12 cellular contexts compared by ENCODE assay signal in the genomic region with DNA sequence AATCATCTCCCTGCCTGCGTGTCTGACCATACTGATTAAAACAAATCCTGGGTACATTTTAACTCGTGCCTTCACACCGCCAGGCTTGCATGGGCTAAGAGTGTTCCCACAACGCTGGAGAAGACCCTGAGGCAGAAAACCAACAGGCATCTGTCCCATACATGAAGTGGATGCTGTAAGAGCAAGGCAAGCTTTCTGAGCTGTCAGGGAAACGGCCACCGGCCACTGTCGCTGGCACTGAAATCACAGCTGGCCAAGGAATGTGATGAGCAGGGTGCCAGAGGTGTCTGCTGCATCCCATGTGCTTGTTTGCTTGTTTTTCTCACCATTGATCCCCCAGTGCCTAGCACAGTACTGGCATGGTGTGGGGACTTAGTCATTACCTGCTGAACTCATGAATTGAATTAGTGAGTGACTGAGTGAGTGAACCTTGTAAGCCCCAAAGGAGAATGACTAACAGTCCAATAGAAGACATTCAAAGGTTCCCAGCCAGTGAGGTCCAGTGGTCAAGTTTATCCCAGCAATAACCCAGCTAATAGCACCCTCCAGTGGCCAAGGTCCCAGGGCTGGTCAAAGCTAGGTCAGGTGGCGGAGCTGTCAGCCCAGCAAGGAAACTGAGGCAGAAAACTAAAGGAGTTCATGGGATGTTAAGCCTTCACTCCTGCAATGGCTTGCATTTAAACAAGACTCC.
A peak's percentile ranks its signal among the peaks of the same experiment; 100 is the strongest.
DNase-seq lines count a peak whose midpoint lies in the region; ATAC-seq and TF ChIP-seq lines count a peak whose summit lies in the region.
"Had no signal": no experiment of that assay in that cellular context is flagged by ENCODE, and none has a peak within 500 bp of the region (broad histone marks: within the 10 kb centered on the region; RNA-seq: fewer than 3 reads in every experiment).

No MANE protein-coding gene starts in this region.

- H3K4me3 Mint-ChIP-seq in naive thymus-derived CD8-positive, alpha-beta T cell = no peak overlapping the region
- H3K4me3 Mint-ChIP-seq: activated CD4-positive, alpha-beta T cell treated with anti-CD3 and anti-CD28 coated beads, Interleukin-2, amount 10 ng/mL, durations not matched to agents 7 days and 5 days; stimulated activated naive CD8-positive, alpha-beta T cell treated with anti-CD3 and anti-CD28 coated beads, Interleukin-15, amount 100 ng/mL, for 72 hours had no signal

- H3K27ac Mint-ChIP-seq in naive thymus-derived CD8-positive, alpha-beta T cell = no peak overlapping the region
- H3K27ac Mint-ChIP-seq: activated CD4-positive, alpha-beta T cell treated with anti-CD3 and anti-CD28 coated beads, Interleukin-2, amount 10 ng/mL, durations not matched to agents 7 days and 5 days had no signal

- CTCF ChIA-PET in AG04449 (lab: Yijun Ruan, JAX) = interaction anchor here (0.7 to 2.2 kb wide), 6 partner anchors 8 to 71 kb away, joined by 3 to 14 read pairs (median 4); no protein-coding TSS in a partner anchor

- intact Hi-C loops in left ventricle myocardium inferior (cut with micrococcal nuclease) = no loop called here

- H3K4me1 ChIP-seq in adipocyte (ENCODE audit: control insufficient read depth, insufficient read depth, low read length) (peaks cover 15% of the 10 kb centered on the region), left ventricle myocardium inferior (peaks cover 8% of the 10 kb centered on the region)

- TF ChIP-seq CTCF in AG04449 (IDR thresholded peaks at IDR 0.05; ENCODE audit: insufficient read depth, low read length, missing control alignments) (peak; percentile 30), left ventricle myocardium inferior (IDR thresholded peaks at IDR 0.05; ENCODE audit: borderline replicate concordance) (no peak)

- peaks cover 0 to 15% (median 4%) of the 10 kb centered on the region in 4 donors for H3K4me1 Mint-ChIP-seq in naive thymus-derived CD8-positive, alpha-beta T cell

- no peak for DNase-seq in AG04449 (ENCODE audit: low read depth, low spot score)
- peak; percentile 32 for DNase-seq in H4 (ENCODE audit: low spot score)
- DNase-seq in adipocyte (ENCODE audit: low read depth) = peak; percentile 42
- peak; percentile 51 for DNase-seq in iPS-NIHi7 (ENCODE audit: extremely low spot score)
- DNase-seq in left ventricle myocardium inferior = no peak
- DNase-seq in naive thymus-derived CD8-positive, alpha-beta T cell = no peak
- no peak for DNase-seq in NCI-H345 treated with DMSO at 0.1 percent for 48 hours (lab: John Stamatoyannopoulos, UW; ENCODE audit: unreplicated experiment)
- DNase-seq: activated CD4-positive, alpha-beta T cell treated with anti-CD3 and anti-CD28 coated beads, Interleukin-2, amount 10 ng/mL, durations not matched to agents 7 days and 5 days; amniotic stem cell; NCI-H1436 treated with DMSO at 0.1 percent for 48 hours; stimulated activated naive CD8-positive, alpha-beta T cell treated with anti-CD3 and anti-CD28 coated beads, Interleukin-15, amount 100 ng/mL, for 72 hours had no signal

- H3K27me3 Mint-ChIP-seq in naive thymus-derived CD8-positive, alpha-beta T cell = peaks cover 18 to 68% (median 23%) of the 10 kb centered on the region in 5 donors

- H3K9me3 Mint-ChIP-seq in naive thymus-derived CD8-positive, alpha-beta T cell = peaks cover 0 to 31% (median 18%) of the 10 kb centered on the region in 9 donors
- H3K9me3 Mint-ChIP-seq: activated CD4-positive, alpha-beta T cell treated with anti-CD3 and anti-CD28 coated beads, Interleukin-2, amount 10 ng/mL, durations not matched to agents 7 days and 5 days had no signal

- H3K4me3 ChIP-seq in AG04449 (ENCODE audit: low read depth, low read length) = no peak overlapping the region
- no peak overlapping the region for H3K4me3 ChIP-seq in adipocyte (ENCODE audit: low read length)
- H3K4me3 ChIP-seq in left ventricle myocardium inferior = no peak overlapping the region

- no peak for ATAC-seq in GM21737 (IDR thresholded peaks at IDR 0.05; ENCODE audit: unreplicated experiment)
- ATAC-seq in naive thymus-derived CD8-positive, alpha-beta T cell = no peak

- no peak overlapping the region for H3K27ac ChIP-seq in left ventricle myocardium inferior (replicated peaks)

- H3K36me3 ChIP-seq in adipocyte (ENCODE audit: control insufficient read depth, insufficient read depth, low read length, severe bottlenecking) (no peaks in the 10 kb centered on the region), left ventricle myocardium inferior (no peaks in the 10 kb centered on the region)

- H3K36me3 Mint-ChIP-seq in naive thymus-derived CD8-positive, alpha-beta T cell = peaks cover 4 to 14% (median 10%) of the 10 kb centered on the region in 3 donors

- POLR2A ChIA-PET in AG04449 (lab: Yijun Ruan, JAX) = no interaction called here
- POLR2A ChIA-PET in naive thymus-derived CD8-positive, alpha-beta T cell (lab: Charles Lee) = no interaction called here

- no peak overlapping the region for H3K9ac ChIP-seq in adipocyte (ENCODE audit: low read length)

- H3K9me3 ChIP-seq in adipocyte (ENCODE audit: control insufficient read depth, low read length) (no peaks in the 10 kb centered on the region), left ventricle myocardium inferior (replicated peaks) (peaks cover 15% of the 10 kb centered on the region)

- H3K27me3 ChIP-seq in adipocyte (replicated peaks; ENCODE audit: control insufficient read depth, insufficient read depth, low read length) = peaks cover 4% of the 10 kb centered on the region
- peaks cover 14% of the 10 kb centered on the region for H3K27me3 ChIP-seq in left ventricle myocardium inferior (ENCODE audit: low read depth)

Comparison
In these comparisons a context has a peak if more than half of its experiments do, and no peak if none do; other contexts are left out.
1. DNase-seq: peak in H4 (single experiment), adipocyte (single experiment) and iPS-NIHi7 (single experiment); none in AG04449 (single experiment), left ventricle myocardium inferior (single experiment), naive thymus-derived CD8-positive, alpha-beta T cell (0 of 10) and NCI-H345 treated with DMSO at 0.1 percent for 48 hours (single experiment).